8 cellular contexts compared by ENCODE assay signal in genomic region chr17:29615048-29615385, GRCh38. TPM values are rescaled to one million over a fixed set of nuclear protein-coding genes. Genes with fewer than 3 reads are reported as not detected.
DNase-seq lines count a peak whose midpoint lies in the region; ATAC-seq, FAIRE-seq and TF ChIP-seq lines count a peak whose summit lies in the region.

No MANE protein-coding gene starts in this region.

- no peaks in the 10 kb centered on the region for H3K9me3 Mint-ChIP-seq in activated T-cell treated with anti-CD3 and anti-CD28 coated beads, Interleukin-2, amount 50 U/mL, for 4 hours

- peak overlapping the region; percentile 80 for H3K4me3 Mint-ChIP-seq in activated T-cell treated with anti-CD3 and anti-CD28 coated beads, Interleukin-2, amount 50 U/mL, for 4 hours

- DNase-seq in AG10803 (ENCODE audit: low read depth), result peak; percentile 26
- DNase-seq in HuH-7.5 (ENCODE audit: low spot score), result peak; percentile 68
- peak; percentile 51 for DNase-seq in activated T-cell treated with anti-CD3 and anti-CD28 coated beads, Interleukin-2, amount 50 U/mL, for 4 hours
- DNase-seq in left ventricle myocardium superior, result peak; percentile 52
- DNase-seq in stimulated activated CD8-positive, alpha-beta memory T cell treated with anti-CD3 and anti-CD28 coated beads, Interleukin-2, amount 100 ng/mL, for 1 hour (ENCODE audit: low read depth in 2 of 2), result peak; percentile 27 to 51
- no peak for DNase-seq in urothelium cell line (ENCODE audit: low spot score)
- no peak for DNase-seq in superior temporal gyrus (ENCODE audit: extremely low spot score)

- no peaks in the 10 kb centered on the region for H3K36me3 Mint-ChIP-seq in activated T-cell treated with anti-CD3 and anti-CD28 coated beads, Interleukin-2, amount 50 U/mL, for 4 hours (ENCODE audit: insufficient read depth)

- H3K4me3 ChIP-seq in AG10803 (ENCODE audit: low read length), result peak overlapping the region; percentile 53

- 0 out of 2 replicates have a peak, but pooled peaks have one; percentile 10 for TF ChIP-seq CTCF in AG10803 (conservative IDR thresholded peaks at IDR 0.05; ENCODE audit: low read length)

- FAIRE-seq in urothelium cell line (lab: Jason Lieb, UNC), result no peak

- peak; percentile 9 to 10 for ATAC-seq in activated T-cell treated with anti-CD3 and anti-CD28 coated beads, Interleukin-2, amount 50 U/mL, for 4 hours
- no peak for ATAC-seq in left ventricle myocardium superior
- no peak for ATAC-seq in HG03378 (IDR thresholded peaks at IDR 0.05; ENCODE audit: unreplicated experiment)

- H3K27me3 Mint-ChIP-seq in activated T-cell treated with anti-CD3 and anti-CD28 coated beads, Interleukin-2, amount 50 U/mL, for 4 hours (ENCODE audit: low read depth), result no peaks in the 10 kb centered on the region

- intact Hi-C loops in left ventricle myocardium superior (cut with micrococcal nuclease), result no loop called here

- H3K4me1 Mint-ChIP-seq in activated T-cell treated with anti-CD3 and anti-CD28 coated beads, Interleukin-2, amount 50 U/mL, for 4 hours (ENCODE audit: low read depth), result peaks cover 37% of the 10 kb centered on the region

RNA-seq across cellular contexts. Expression of gene CORO6, which starts 7.7 kb away (rescaled TPM):
- 10 to 100 TPM in 2 of 3 donors, 1 to 10 TPM in 1; 9.8 to 12.3 (median 11.8) TPM for total RNA-seq in activated T-cell treated with anti-CD3 and anti-CD28 coated beads, Interleukin-2, amount 50 U/mL, for 4 hours
- total RNA-seq in left ventricle myocardium superior, result 104 TPM

RNA-seq across cellular contexts. Expression of gene ANKRD13B, which starts 22.1 kb away (rescaled TPM):
- total RNA-seq in activated T-cell treated with anti-CD3 and anti-CD28 coated beads, Interleukin-2, amount 50 U/mL, for 4 hours, result 10 to 100 TPM; 33.3 to 40.7 (median 40.4) TPM
- 8.3 TPM for total RNA-seq in left ventricle myocardium superior

RNA-seq across cellular contexts. Expression of gene GIT1, which starts 25.6 kb away (rescaled TPM):
- 10 to 100 TPM; 79.3 to 91.3 (median 90.8) TPM for total RNA-seq in activated T-cell treated with anti-CD3 and anti-CD28 coated beads, Interleukin-2, amount 50 U/mL, for 4 hours
- 31.5 TPM for total RNA-seq in left ventricle myocardium superior

RNA-seq across cellular contexts. Expression of gene TP53I13, which starts 46.5 kb away (rescaled TPM):
- total RNA-seq in activated T-cell treated with anti-CD3 and anti-CD28 coated beads, Interleukin-2, amount 50 U/mL, for 4 hours, result 10 to 100 TPM; 40.9 to 53.9 (median 42.1) TPM
- 40.1 TPM for total RNA-seq in left ventricle myocardium superior

RNA-seq across cellular contexts. Expression of gene ABHD15, which starts 48.2 kb away (rescaled TPM):
- total RNA-seq in activated T-cell treated with anti-CD3 and anti-CD28 coated beads, Interleukin-2, amount 50 U/mL, for 4 hours, result 10 to 100 TPM in 1 of 3 donors, 1 to 10 TPM in 2; 7.6 to 10.6 (median 9.9) TPM
- 6.4 TPM for total RNA-seq in left ventricle myocardium superior

Comparison
In these comparisons a context has a peak if more than half of its experiments do, and no peak if none do; other contexts are left out.
1. DNase-seq: peak in AG10803 (single experiment), HuH-7.5 (single experiment), activated T-cell treated with anti-CD3 and anti-CD28 coated beads, Interleukin-2, amount 50 U/mL, for 4 hours (single experiment), left ventricle myocardium superior (single experiment) and stimulated activated CD8-positive, alpha-beta memory T cell treated with anti-CD3 and anti-CD28 coated beads, Interleukin-2, amount 100 ng/mL, for 1 hour (2 of 2); none in urothelium cell line (single experiment) and superior temporal gyrus (single experiment).
2. ATAC-seq: peak in activated T-cell treated with anti-CD3 and anti-CD28 coated beads, Interleukin-2, amount 50 U/mL, for 4 hours (2 of 2); none in left ventricle myocardium superior (single experiment) and HG03378 (single experiment).